10 cellular contexts compared by ENCODE assay signal in the genomic region with DNA sequence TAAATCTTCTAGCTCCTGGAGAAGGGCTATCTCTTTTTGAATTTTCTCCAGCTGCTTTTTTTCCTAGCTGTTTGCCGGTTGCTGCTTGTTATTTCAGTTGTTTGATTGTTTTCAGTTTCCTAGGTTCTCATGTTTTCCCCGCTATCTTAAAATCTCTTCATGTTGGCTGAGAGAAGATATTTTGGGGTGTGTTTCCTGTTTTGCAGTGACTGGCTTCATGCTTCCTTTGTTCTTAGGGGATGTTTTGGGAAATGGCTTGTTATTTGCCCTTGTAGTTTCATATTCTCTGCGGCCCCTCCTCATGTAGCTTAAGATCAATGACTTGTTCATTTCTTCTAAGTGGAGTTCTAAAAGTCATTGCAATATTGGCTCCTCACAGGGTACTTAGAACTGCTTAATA. TPM values are rescaled to one million over a fixed set of nuclear protein-coding genes. Genes with fewer than 3 reads are reported as not detected.
A peak's percentile ranks its signal among the peaks of the same experiment; 100 is the strongest.
DNase-seq lines count a peak whose midpoint lies in the region; ATAC-seq, FAIRE-seq and TF ChIP-seq lines count a peak whose summit lies in the region.
"Not testable (repeated sequence)": the region's sequence is repeated elsewhere in the genome, so short reads cannot be mapped to it uniquely, and the experiment has no call there.
"Had no signal": no experiment of that assay in that cellular context is flagged by ENCODE, and none has a peak within 500 bp of the region (broad histone marks: within the 10 kb centered on the region; RNA-seq: fewer than 3 reads in every experiment).

No MANE protein-coding gene starts in this region.

- intact Hi-C loops in CD4-positive, alpha-beta T cell (cut with DNase I, micrococcal nuclease) = not testable (repeated sequence)
- intact Hi-C loops in K562 (cut with micrococcal nuclease) (loop anchor here (5.0 kb wide), 1 partner anchor 37 kb away; no protein-coding TSS in a partner anchor), endothelial cell of umbilical vein (cut with micrococcal nuclease) (loop anchor here (1.0 kb wide), 4 partner anchors 31 to 271 kb away; no protein-coding TSS in a partner anchor)

- TF ChIP-seq CTCF in CD4-positive, alpha-beta T cell (IDR thresholded peaks at IDR 0.05); Peyer's patch (IDR thresholded peaks at IDR 0.05); K562 (IDR thresholded peaks at IDR 0.05 in 2 of 3, conservative IDR thresholded peaks at IDR 0.05 in 1 of 3; ENCODE audit: insufficient read depth in 2 of 3, low read depth in 1 of 3, low read length in 3 of 3); endothelial cell of umbilical vein (IDR thresholded peaks at IDR 0.05; ENCODE audit: extremely low read depth in 1 of 2, insufficient read depth in 1 of 2, low read depth in 1 of 2, low read length in 2 of 2); nephron (IDR thresholded peaks at IDR 0.05; ENCODE audit: unreplicated experiment in 3 of 3): not testable (repeated sequence)

- POLR2A ChIA-PET in CD4-positive, alpha-beta T cell (lab: Charles Lee) = interaction anchor here (0.6 to 10.4 kb wide), 23 partner anchors 13 to 271 kb away, joined by 3 to 312 read pairs (median 5); partner anchors contain the start of genes GIMAP1, GIMAP2, GIMAP4 and GIMAP6
- POLR2A ChIA-PET in K562 (lab: Yijun Ruan, JAX) = not testable (repeated sequence)
- POLR2A ChIA-PET in endothelial cell of umbilical vein (lab: Charles Lee) = interaction anchor here (0.7 kb wide), 1 partner anchor 31 kb away, joined by 4 read pairs; the partner anchor contains the start of gene GIMAP7

- peaks cover 93% of the 10 kb centered on the region for H3K4me1 Mint-ChIP-seq in CD4-positive, alpha-beta T cell (ENCODE audit: low read depth)
- peaks cover 63% of the 10 kb centered on the region for H3K4me1 Mint-ChIP-seq in activated CD8-positive, alpha-beta memory T cell treated with anti-CD3 and anti-CD28 coated beads, Interleukin-2, amount 10 ng/mL, durations not matched to agents 7 days and 5 days
- not testable (repeated sequence) for H3K4me1 Mint-ChIP-seq in nephron
- peaks cover 86% of the 10 kb centered on the region for H3K4me1 Mint-ChIP-seq in stimulated activated naive CD8-positive, alpha-beta T cell treated with anti-CD3 and anti-CD28 coated beads, Interleukin-15, amount 100 ng/mL, for 72 hours

- not testable (repeated sequence) for BruUV-seq in K562 (replicated peaks; lab: Mats Ljungman, UMichigan); endothelial cell of umbilical vein (replicated peaks; lab: Mats Ljungman, UMichigan)

- peak overlapping the region; percentile 97 for H3K27ac Mint-ChIP-seq in CD4-positive, alpha-beta T cell
- peak overlapping the region; percentile 87 for H3K27ac Mint-ChIP-seq in activated CD8-positive, alpha-beta memory T cell treated with anti-CD3 and anti-CD28 coated beads, Interleukin-2, amount 10 ng/mL, durations not matched to agents 7 days and 5 days
- H3K27ac Mint-ChIP-seq in nephron = peak overlapping the region in 2 of 3 experiments; percentile 4 to 12
- H3K27ac Mint-ChIP-seq in stimulated activated naive CD8-positive, alpha-beta T cell treated with anti-CD3 and anti-CD28 coated beads, Interleukin-15, amount 100 ng/mL, for 72 hours = peak overlapping the region in 1 of 2 donors; percentile 60

- H2AFZ ChIP-seq in K562 (ENCODE audit: low read depth, low read length) = not testable (repeated sequence)
- peak overlapping the region; percentile 25 for H2AFZ ChIP-seq in endothelial cell of umbilical vein (ENCODE audit: low read depth, low read length)

- H3K9me3 Mint-ChIP-seq in CD4-positive, alpha-beta T cell; activated CD8-positive, alpha-beta memory T cell treated with anti-CD3 and anti-CD28 coated beads, Interleukin-2, amount 10 ng/mL, durations not matched to agents 7 days and 5 days (ENCODE audit: low read depth); nephron; stimulated activated naive CD8-positive, alpha-beta T cell treated with anti-CD3 and anti-CD28 coated beads, Interleukin-15, amount 100 ng/mL, for 72 hours: not testable (repeated sequence)

- FAIRE-seq in K562 (lab: Jason Lieb, UNC) = not testable (repeated sequence)
- peak; percentile 88 for FAIRE-seq in endothelial cell of umbilical vein (lab: Jason Lieb, UNC)

- TF ChIP-seq RAD21 in K562 (CRISPR knock-in tag; conservative IDR thresholded peaks at IDR 0.05 in 1 of 2, IDR thresholded peaks at IDR 0.05 in 1 of 2) = not testable (repeated sequence)

- peaks cover 39% of the 10 kb centered on the region for H3K36me3 Mint-ChIP-seq in CD4-positive, alpha-beta T cell (ENCODE audit: low read depth)
- peaks cover 22% of the 10 kb centered on the region for H3K36me3 Mint-ChIP-seq in activated CD8-positive, alpha-beta memory T cell treated with anti-CD3 and anti-CD28 coated beads, Interleukin-2, amount 10 ng/mL, durations not matched to agents 7 days and 5 days
- not testable (repeated sequence) for H3K36me3 Mint-ChIP-seq in nephron (ENCODE audit: low read depth)

- in situ Hi-C loops in K562 (cut with MboI) = not testable (repeated sequence)

- not testable (repeated sequence) for H3K4me3 ChIP-seq in Peyer's patch, K562
- H3K4me3 ChIP-seq in endothelial cell of umbilical vein (replicated peaks in 1 of 3; ENCODE audit: insufficient read depth in 1 of 3, low read depth in 1 of 3, low read length in 3 of 3) = peak overlapping the region in 1 of 3 experiments; percentile 62

- peak in 1 of 10 experiments; percentile 35 for DNase-seq in CD4-positive, alpha-beta T cell
- DNase-seq in Peyer's patch; activated CD8-positive, alpha-beta memory T cell treated with anti-CD3 and anti-CD28 coated beads, Interleukin-2, amount 10 ng/mL, durations not matched to agents 7 days and 5 days; K562 (ENCODE audit: extremely low read depth in 1 of 4, low spot score in 3 of 4); left lobe of liver (ENCODE audit: low spot score); stimulated activated naive CD8-positive, alpha-beta T cell treated with anti-CD3 and anti-CD28 coated beads, Interleukin-15, amount 100 ng/mL, for 72 hours: not testable (repeated sequence)
- DNase-seq in endothelial cell of umbilical vein (ENCODE audit: low read depth, low spot score) = peak; percentile 88

- peak; percentile 62 for ATAC-seq in CD4-positive, alpha-beta T cell (ENCODE audit: poor library complexity)
- not testable (repeated sequence) for ATAC-seq in activated CD8-positive, alpha-beta memory T cell treated with anti-CD3 and anti-CD28 coated beads, Interleukin-2, amount 10 ng/mL, durations not matched to agents 7 days and 5 days; K562; stimulated activated naive CD8-positive, alpha-beta T cell treated with anti-CD3 and anti-CD28 coated beads, Interleukin-15, amount 100 ng/mL, for 72 hours
- ATAC-seq in left lobe of liver = peak; percentile 26

- not testable (repeated sequence) for TF ChIP-seq POLR2A in Peyer's patch (IDR thresholded peaks at IDR 0.05); K562 (conservative IDR thresholded peaks at IDR 0.05); endothelial cell of umbilical vein (IDR thresholded peaks at IDR 0.05; ENCODE audit: low read depth, low read length)

- H3K79me2 ChIP-seq in K562 (ENCODE audit: control insufficient read depth, insufficient read depth, low read length); endothelial cell of umbilical vein (ENCODE audit: control insufficient read depth, insufficient read depth, low read length): not testable (repeated sequence)

- not testable (repeated sequence) for H3K4me2 ChIP-seq in K562 (ENCODE audit: insufficient read depth, low read length)
- H3K4me2 ChIP-seq in endothelial cell of umbilical vein (ENCODE audit: insufficient read depth, low read length) = peak overlapping the region; percentile 84

- not testable (repeated sequence) for H3K4me1 ChIP-seq in Peyer's patch; K562 (replicated peaks in 1 of 2; ENCODE audit: control insufficient read depth in 2 of 2, insufficient read depth in 2 of 2, low read length in 2 of 2)
- H3K4me1 ChIP-seq in endothelial cell of umbilical vein (ENCODE audit: control insufficient read depth, extremely low read depth, insufficient read depth, low read length) = peaks cover 17% of the 10 kb centered on the region

- not testable (repeated sequence) for H3K9ac ChIP-seq in K562 (ENCODE audit: insufficient read depth in 1 of 2, low read depth in 2 of 2, low read length in 2 of 2)
- peak overlapping the region; percentile 39 for H3K9ac ChIP-seq in endothelial cell of umbilical vein (replicated peaks; ENCODE audit: extremely low read depth, insufficient read depth, low read length)

- H3K27ac ChIP-seq in CD4-positive, alpha-beta T cell (ENCODE audit: low read depth, low read length) = peak overlapping the region; percentile 92
- peak overlapping the region in 3 of 4 donors; percentile 2 to 62 (median 49) for H3K27ac ChIP-seq in Peyer's patch
- not testable (repeated sequence) for H3K27ac ChIP-seq in K562 (ENCODE audit: extremely low read depth, low read depth, low read length)
- H3K27ac ChIP-seq in endothelial cell of umbilical vein (ENCODE audit: insufficient read depth, low read depth, low read length) = peak overlapping the region; percentile 72

- not testable (repeated sequence) for H3K36me3 ChIP-seq in Peyer's patch; K562 (ENCODE audit: control insufficient read depth, insufficient read depth, low read length); endothelial cell of umbilical vein (ENCODE audit: control insufficient read depth in 2 of 2, extremely low read depth in 1 of 2, insufficient read depth in 2 of 2, low read length in 2 of 2)

- not testable (repeated sequence) for H3K27me3 ChIP-seq in CD4-positive, alpha-beta T cell (ENCODE audit: control insufficient read depth, insufficient read depth, low read length); Peyer's patch; endothelial cell of umbilical vein (ENCODE audit: control insufficient read depth in 2 of 2, insufficient read depth in 2 of 2, low read length in 2 of 2)
- H3K27me3 ChIP-seq in K562 (ENCODE audit: control insufficient read depth in 2 of 2, insufficient read depth in 2 of 2, low read length in 2 of 2) = peaks cover 17 to 26% of the 10 kb centered on the region in 2 experiments

- CTCF ChIA-PET in CD4-positive, alpha-beta T cell (lab: Charles Lee) = interaction anchor here (1.0 to 2.2 kb wide), 5 partner anchors 24 to 84 kb away, joined by 3 to 15 read pairs (median 4); partner anchors contain the start of gene GIMAP7
- CTCF ChIA-PET in activated CD8-positive, alpha-beta memory T cell treated with anti-CD3 and anti-CD28 coated beads, Interleukin-2, amount 10 ng/mL, durations not matched to agents 7 days and 5 days (lab: Charles Lee) = interaction anchor here (1.1 to 4.0 kb wide), 2 partner anchors 18 to 33 kb away, joined by 3 to 34 read pairs; partner anchors contain the start of gene GIMAP8
- CTCF ChIA-PET in K562 (lab: Yijun Ruan, JAX; ENCODE audit: low intra/inter-chr PET ratio) = not testable (repeated sequence)
- CTCF ChIA-PET in endothelial cell of umbilical vein (lab: Charles Lee) = interaction anchor here (1.1 to 3.8 kb wide), 6 partner anchors 12 to 294 kb away, joined by 3 to 19 read pairs (median 4); partner anchors contain the start of genes GIMAP7 and GIMAP8

- 0% methylated on average over 3 of the region's 3 CpGs for WGBS in K562 (ENCODE audit: insufficient coverage, low coverage, missing lambda C conversion rate)

- not testable (repeated sequence) for TF ChIP-seq EP300 in K562 (IDR thresholded peaks at IDR 0.05; ENCODE audit: low read length)

- not testable (repeated sequence) for H4K20me1 ChIP-seq in K562 (replicated peaks; ENCODE audit: control insufficient read depth, insufficient read depth, low read length); endothelial cell of umbilical vein (replicated peaks; ENCODE audit: control insufficient read depth, extremely low read depth, insufficient read depth, low read length)

- peak overlapping the region; percentile 77 for H3K4me3 Mint-ChIP-seq in CD4-positive, alpha-beta T cell
- peak overlapping the region; percentile 60 for H3K4me3 Mint-ChIP-seq in activated CD8-positive, alpha-beta memory T cell treated with anti-CD3 and anti-CD28 coated beads, Interleukin-2, amount 10 ng/mL, durations not matched to agents 7 days and 5 days
- H3K4me3 Mint-ChIP-seq in nephron = not testable (repeated sequence)
- peak overlapping the region; percentile 72 to 83 for H3K4me3 Mint-ChIP-seq in stimulated activated naive CD8-positive, alpha-beta T cell treated with anti-CD3 and anti-CD28 coated beads, Interleukin-15, amount 100 ng/mL, for 72 hours

- not testable (repeated sequence) for H3K9me1 ChIP-seq in K562 (ENCODE audit: control insufficient read depth, insufficient read depth, low read length); endothelial cell of umbilical vein (replicated peaks; ENCODE audit: control insufficient read depth, extremely low read depth, insufficient read depth, low read length)

- not testable (repeated sequence) for H3K9me3 ChIP-seq in CD4-positive, alpha-beta T cell (ENCODE audit: control insufficient read depth, low read length); Peyer's patch; K562 (replicated peaks; ENCODE audit: control insufficient read depth, insufficient read depth, low read depth, low read length); endothelial cell of umbilical vein (replicated peaks; ENCODE audit: control insufficient read depth, insufficient read depth, low read length)

- dilution Hi-C loops in endothelial cell of umbilical vein (cut with MboI; ENCODE audit: extremely low pct_ligation_motif_present, low sequenced_read_pairs) = not testable (repeated sequence)

- not testable (repeated sequence) for H3K27me3 Mint-ChIP-seq in CD4-positive, alpha-beta T cell; activated CD8-positive, alpha-beta memory T cell treated with anti-CD3 and anti-CD28 coated beads, Interleukin-2, amount 10 ng/mL, durations not matched to agents 7 days and 5 days; nephron (ENCODE audit: low read depth); stimulated activated naive CD8-positive, alpha-beta T cell treated with anti-CD3 and anti-CD28 coated beads, Interleukin-15, amount 100 ng/mL, for 72 hours

RNA-seq across cellular contexts. Expression of gene GIMAP7, which starts 30.6 kb away (rescaled TPM):
- total RNA-seq in CD4-positive, alpha-beta T cell = 10 to 100 TPM; 48.4 to 50.7 TPM
- total RNA-seq in Peyer's patch = 10 to 100 TPM in 1 of 4 donors, 1 to 10 TPM in 3; 4.8 to 16.5 (median 8.5) TPM
- total RNA-seq in activated CD8-positive, alpha-beta memory T cell treated with anti-CD3 and anti-CD28 coated beads, Interleukin-2, amount 10 ng/mL, durations not matched to agents 7 days and 5 days = 10 to 100 TPM; 49.9 to 89.7 TPM
- total RNA-seq in K562 (2011; cell fraction: chromatin; rRNA removed; ENCODE audit: low replicate concordance) = not detected in 2 replicates
- total RNA-seq in K562 (2011; cell fraction: nucleolus; rRNA removed) = not detected in 2 replicates
- total RNA-seq in K562 (2011; cell fraction: nucleoplasm; rRNA removed) = not detected in 2 replicates
- total RNA-seq in K562 (2014; rRNA removed) = not detected in 2 replicates
- total RNA-seq in K562 (2014; rRNA removed; fragmentation: Illumina TruSeq; extraction: Trizol) = not detected in 2 replicates
- not detected in 2 replicates for total RNA-seq in K562 (2015; rRNA removed; fragmentation: Illumina TruSeq; extraction: Trizol)
- total RNA-seq in K562 (2021) = 0.25 and 0.42 TPM in 2 replicates
- polyA plus RNA-seq in K562 (2011; rRNA removed) = not detected in 2 replicates
- not detected in 2 replicates for polyA plus RNA-seq in K562 (2011; cell fraction: cytosol; rRNA removed)
- not detected in 2 replicates for polyA plus RNA-seq in K562 (2011; cell fraction: nucleus; rRNA removed)
- polyA plus RNA-seq in K562 (2012) = not detected in 2 replicates
- polyA plus RNA-seq in K562 (2014; fragmentation: Illumina TruSeq; extraction: Trizol) = not detected in 2 replicates
- not detected for polyA plus RNA-seq in K562 (2014; fragmentation: Nextera tagmentation; extraction: Ambion mirVana)
- polyA plus RNA-seq in K562 (2014; rRNA removed) = not detected in 2 replicates
- polyA minus RNA-seq in K562 (2011; rRNA and poly(A)+ RNA removed) = not detected in 2 replicates
- polyA minus RNA-seq in K562 (2011; cell fraction: cytosol; rRNA and poly(A)+ RNA removed) = not detected in 2 replicates
- not detected in 2 replicates for polyA minus RNA-seq in K562 (2011; cell fraction: nucleus; rRNA and poly(A)+ RNA removed)
- total RNA-seq in endothelial cell of umbilical vein = 42.4 and 51.1 TPM in 2 replicates
- polyA plus RNA-seq in endothelial cell of umbilical vein = 37.9 and 43.4 TPM in 2 replicates
- 73.8 and 77.7 TPM in 2 replicates for polyA plus RNA-seq in endothelial cell of umbilical vein (2011; cell fraction: cytosol; rRNA removed)
- 36.5 and 39.7 TPM in 2 replicates for polyA plus RNA-seq in endothelial cell of umbilical vein (2011; cell fraction: nucleus; rRNA removed)
- 41.9 and 44.3 TPM in 2 replicates for polyA plus RNA-seq in endothelial cell of umbilical vein (2012)
- 36.6 and 38.7 TPM in 2 replicates for polyA minus RNA-seq in endothelial cell of umbilical vein
- not detected for polyA minus RNA-seq in endothelial cell of umbilical vein (2011; cell fraction: cytosol; rRNA and poly(A)+ RNA removed)
- polyA minus RNA-seq in endothelial cell of umbilical vein (2011; cell fraction: nucleus; rRNA and poly(A)+ RNA removed) = 9.5 and 14.5 TPM in 2 replicates
- total RNA-seq in left lobe of liver = 4.4 TPM
- total RNA-seq: endodermal cell, neural crest cell had no signal

RNA-seq across cellular contexts. Expression of gene GIMAP8, which starts 33.6 kb away (rescaled TPM):
- 1 to 10 TPM; 2.9 to 3.8 TPM for total RNA-seq in CD4-positive, alpha-beta T cell
- total RNA-seq in Peyer's patch (10 to 100 TPM in 1 of 4 donors, 1 to 10 TPM in 2, under 1 TPM in 1; 0.88 to 19.8 (median 5.2) TPM), K562 (2014; rRNA removed) (not detected in 2 replicates), K562 (2014; rRNA removed; fragmentation: Illumina TruSeq; extraction: Trizol) (not detected in 2 replicates), K562 (2015; rRNA removed; fragmentation: Illumina TruSeq; extraction: Trizol) (not detected in 2 replicates), K562 (2021) (0.16 TPM in 1 of 2 replicates, not detected in the other), endothelial cell of umbilical vein (67.5 and 71.8 TPM in 2 replicates), left lobe of liver (4.4 TPM)
- total RNA-seq in activated CD8-positive, alpha-beta memory T cell treated with anti-CD3 and anti-CD28 coated beads, Interleukin-2, amount 10 ng/mL, durations not matched to agents 7 days and 5 days = 10 to 100 TPM in 1 of 2 experiments, 1 to 10 TPM in 1; 9.9 to 13.1 TPM
- not detected in 2 replicates for total RNA-seq in K562 (2011; cell fraction: chromatin; rRNA removed; ENCODE audit: low replicate concordance)
- not detected in 2 replicates for total RNA-seq in K562 (2011; cell fraction: nucleolus; rRNA removed)
- total RNA-seq in K562 (2011; cell fraction: nucleoplasm; rRNA removed) = not detected in 2 replicates
- polyA plus RNA-seq in K562 (2011; rRNA removed) (not detected in 2 replicates), K562 (2014; fragmentation: Illumina TruSeq; extraction: Trizol) (not detected in 2 replicates), K562 (2014; fragmentation: Nextera tagmentation; extraction: Ambion mirVana) (not detected), K562 (2014; rRNA removed) (not detected in 2 replicates), endothelial cell of umbilical vein (25.3 and 32.2 TPM in 2 replicates)
- not detected in 2 replicates for polyA plus RNA-seq in K562 (2011; cell fraction: cytosol; rRNA removed)
- polyA plus RNA-seq in K562 (2011; cell fraction: nucleus; rRNA removed) = not detected in 2 replicates
- 0.01 TPM in 2 replicates for polyA plus RNA-seq in K562 (2012)
- polyA minus RNA-seq in K562 (2011; rRNA and poly(A)+ RNA removed) = not detected in 2 replicates
- not detected in 2 replicates for polyA minus RNA-seq in K562 (2011; cell fraction: cytosol; rRNA and poly(A)+ RNA removed)
- polyA minus RNA-seq in K562 (2011; cell fraction: nucleus; rRNA and poly(A)+ RNA removed) = not detected in 2 replicates
- polyA plus RNA-seq in endothelial cell of umbilical vein (2011; cell fraction: cytosol; rRNA removed) = 36.2 and 42.4 TPM in 2 replicates
- 51.4 and 53.1 TPM in 2 replicates for polyA plus RNA-seq in endothelial cell of umbilical vein (2011; cell fraction: nucleus; rRNA removed)
- 23.3 and 30.6 TPM in 2 replicates for polyA plus RNA-seq in endothelial cell of umbilical vein (2012)
- 61.1 and 65.6 TPM in 2 replicates for polyA minus RNA-seq in endothelial cell of umbilical vein
- polyA minus RNA-seq in endothelial cell of umbilical vein (2011; cell fraction: cytosol; rRNA and poly(A)+ RNA removed) = not detected
- 31.7 and 33.7 TPM in 2 replicates for polyA minus RNA-seq in endothelial cell of umbilical vein (2011; cell fraction: nucleus; rRNA and poly(A)+ RNA removed)
- total RNA-seq: endodermal cell, neural crest cell had no signal
